Comparison of ENCODE assay signal across 15 cellular contexts in the genomic region with DNA sequence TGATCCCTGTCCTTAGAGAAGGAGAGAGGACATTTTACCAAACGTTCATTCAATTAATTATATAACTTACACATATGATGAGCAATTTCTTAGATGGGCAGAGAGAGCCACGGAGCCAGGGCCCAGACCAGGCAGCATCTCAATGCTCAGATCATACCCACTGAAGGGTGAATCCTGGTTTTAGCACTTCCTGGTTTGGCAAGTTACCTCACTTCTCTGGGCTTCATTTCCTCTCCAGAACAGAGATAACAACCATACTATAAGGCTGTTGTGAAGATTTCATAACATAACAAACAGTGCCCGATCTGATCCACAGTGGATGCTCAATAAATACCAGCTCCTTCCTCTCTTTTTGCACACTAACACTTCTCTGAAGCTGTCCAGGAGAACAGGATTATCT.
A peak's percentile ranks its signal among the peaks of the same experiment; 100 is the strongest.
DNase-seq lines count a peak whose midpoint lies in the region; ATAC-seq and TF ChIP-seq lines count a peak whose summit lies in the region.
"Had no signal": no experiment of that assay in that cellular context is flagged by ENCODE, and none has a peak within 500 bp of the region (broad histone marks: within the 10 kb centered on the region; RNA-seq: fewer than 3 reads in every experiment).

No MANE protein-coding gene starts in this region.

- TF ChIP-seq CTCF in GM12865 (IDR thresholded peaks at IDR 0.05; ENCODE audit: insufficient read depth, low read depth, low read length, missing control alignments) = no peak
- no peak for TF ChIP-seq CTCF in OCI-LY1 (IDR thresholded peaks at IDR 0.05; ENCODE audit: low read length)
- no peak for TF ChIP-seq CTCF in glutamatergic neuron (IDR thresholded peaks at IDR 0.05; ENCODE audit: partially characterized antibody, unreplicated experiment)

- H3K9me2 ChIP-seq in OCI-LY1 (ENCODE audit: low read depth, low read length) = no peaks in the 10 kb centered on the region

- DNase-seq in GM12865 (ENCODE audit: low read depth) (peak; percentile 67), glutamatergic neuron (no peak), aorta (no peak), dermis blood vessel endothelial cell (no peak)
- DNase-seq: body of pancreas; NCI-H1436; right lobe of liver; SHP77 treated with DMSO at 0.1 percent for 48 hours; stimulated activated CD4-positive, alpha-beta T cell treated with anti-CD3 and anti-CD28 coated beads, Interleukin-4, amount 100 ng/mL, for 1 hour had no signal

- H3K27me3 Mint-ChIP-seq in glutamatergic neuron (ENCODE audit: unreplicated experiment) = peaks cover 2% of the 10 kb centered on the region

- intact Hi-C loops in aorta (cut with DNase I) = no loop called here

- H4K20me1 ChIP-seq in OCI-LY1 (ENCODE audit: insufficient read depth, low read length) = no peaks in the 10 kb centered on the region

- H3K27me3 ChIP-seq in OCI-LY1 (ENCODE audit: insufficient read depth, low read length) (no peaks in the 10 kb centered on the region), aorta (ENCODE audit: control insufficient read depth in 1 of 2, insufficient read depth in 2 of 2, low read length in 1 of 2) (no peaks in the 10 kb centered on the region)
- H3K27me3 ChIP-seq: body of pancreas, right lobe of liver had no signal

- H3K4me1 ChIP-seq in OCI-LY1 (ENCODE audit: insufficient read depth, low read length, severe bottlenecking) = peaks cover 30% of the 10 kb centered on the region
- no peaks in the 10 kb centered on the region for H3K4me1 ChIP-seq in aorta (ENCODE audit: control insufficient read depth in 1 of 2, insufficient read depth in 2 of 2, low read length in 2 of 2)
- H3K4me1 ChIP-seq: body of pancreas, right lobe of liver had no signal

- no peaks in the 10 kb centered on the region for H3K79me2 ChIP-seq in OCI-LY1 (ENCODE audit: insufficient read depth, low read length)

- 87 to 89% methylated on average over 3 of the region's 3 CpGs for WGBS in aorta, 2 donors

- peaks cover 10% of the 10 kb centered on the region for H3K36me3 Mint-ChIP-seq in glutamatergic neuron (ENCODE audit: unreplicated experiment)

- H2AFZ ChIP-seq in OCI-LY1 (ENCODE audit: low read length) = no peak overlapping the region

- peaks cover 27% of the 10 kb centered on the region for H3K4me1 Mint-ChIP-seq in glutamatergic neuron (ENCODE audit: low read depth, unreplicated experiment)
- H3K4me1 Mint-ChIP-seq: neural crest cell had no signal

- H3K27ac ChIP-seq in OCI-LY1 (ENCODE audit: low read depth, low read length, poor library complexity, severe bottlenecking) (peak overlapping the region; percentile 39), aorta (ENCODE audit: low read depth in 1 of 2, low read length in 2 of 2) (no peak overlapping the region)
- H3K27ac ChIP-seq: body of pancreas, right lobe of liver had no signal

- ATAC-seq in GM21447 (IDR thresholded peaks at IDR 0.05; ENCODE audit: unreplicated experiment) (peak; percentile 70), aorta (ENCODE audit: low FRiP score) (no peak), HG03378 (IDR thresholded peaks at IDR 0.05; ENCODE audit: unreplicated experiment) (no peak), HG03045 (IDR thresholded peaks at IDR 0.05; ENCODE audit: unreplicated experiment) (no peak)
- ATAC-seq: body of pancreas, right lobe of liver had no signal

- H3K4me3 Mint-ChIP-seq in glutamatergic neuron (ENCODE audit: unreplicated experiment) = peak overlapping the region; percentile 6
- H3K4me3 Mint-ChIP-seq: CD14-positive monocyte, neural crest cell had no signal

- peaks cover 9% of the 10 kb centered on the region for H3K9me3 ChIP-seq in OCI-LY1 (ENCODE audit: low read length)
- no peaks in the 10 kb centered on the region for H3K9me3 ChIP-seq in aorta (ENCODE audit: control insufficient read depth, low read length)
- H3K9me3 ChIP-seq: right lobe of liver had no signal

- no peaks in the 10 kb centered on the region for H3F3A ChIP-seq in OCI-LY1 (ENCODE audit: insufficient read depth, low read length)

- no peak overlapping the region for H3K27ac Mint-ChIP-seq in glutamatergic neuron (ENCODE audit: unreplicated experiment)
- H3K27ac Mint-ChIP-seq: CD14-positive monocyte had no signal

- no peak overlapping the region for H3K4me3 ChIP-seq in GM12865 (ENCODE audit: low read depth, low read length)
- H3K4me3 ChIP-seq in OCI-LY1 (ENCODE audit: low read depth, low read length, poor library complexity, severe bottlenecking) = no peak overlapping the region
- H3K4me3 ChIP-seq in aorta (ENCODE audit: low read length in 2 of 2) = no peak overlapping the region
- H3K4me3 ChIP-seq: body of pancreas, right lobe of liver had no signal

- H3K36me3 ChIP-seq in OCI-LY1 (ENCODE audit: insufficient read depth, low read length) = peaks cover 3% of the 10 kb centered on the region
- H3K36me3 ChIP-seq in aorta (ENCODE audit: control insufficient read depth in 1 of 2, insufficient read depth in 2 of 2, low read length in 1 of 2) = no peaks in the 10 kb centered on the region
- H3K36me3 ChIP-seq: right lobe of liver had no signal

- peak overlapping the region; percentile 31; the same call in 1 of the 2 replicates for H3K4me2 ChIP-seq in OCI-LY1 (ENCODE audit: low read length)

- H3K9ac ChIP-seq in OCI-LY1 (ENCODE audit: low read length) = peak overlapping the region; percentile 22; the same call in 1 of the 2 replicates

- H3K9me3 Mint-ChIP-seq in glutamatergic neuron (ENCODE audit: unreplicated experiment) = peaks cover 2% of the 10 kb centered on the region
